8 cellular contexts compared by ENCODE assay signal in the genomic region with DNA sequence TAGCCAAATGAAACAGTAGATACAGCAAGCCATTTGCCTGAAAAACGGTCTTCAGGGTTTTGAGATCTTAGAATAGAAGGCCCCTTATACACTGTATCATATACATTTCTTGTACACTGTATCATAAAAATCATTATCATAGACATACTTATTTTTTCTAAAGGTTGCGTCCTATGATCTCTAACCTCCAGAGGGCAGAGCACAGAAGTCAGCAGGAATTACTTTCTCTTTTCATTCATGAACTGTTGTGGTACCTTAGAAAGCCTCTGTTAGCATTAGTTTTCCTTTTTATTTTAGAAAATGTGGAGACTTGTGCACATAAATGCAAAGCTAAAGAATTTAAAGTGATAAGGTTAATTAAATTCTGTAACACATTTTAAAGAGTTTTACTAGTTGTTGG.
DNase-seq lines count a peak whose midpoint lies in the region; ATAC-seq and TF ChIP-seq lines count a peak whose summit lies in the region.

No MANE protein-coding gene starts in this region.

- H3K27ac Mint-ChIP-seq in activated CD4-positive, alpha-beta T cell treated with anti-CD3 and anti-CD28 coated beads, Interleukin-2, amount 10 ng/mL, durations not matched to agents 7 days and 5 days: no peak overlapping the region

- peak; percentile 65 for ATAC-seq in GM19395 (IDR thresholded peaks at IDR 0.05; ENCODE audit: unreplicated experiment)
- peak; percentile 72 for ATAC-seq in HG03469 (IDR thresholded peaks at IDR 0.05; ENCODE audit: unreplicated experiment)

- H3K4me3 Mint-ChIP-seq in activated CD4-positive, alpha-beta T cell treated with anti-CD3 and anti-CD28 coated beads, Interleukin-2, amount 10 ng/mL, durations not matched to agents 7 days and 5 days: no peak overlapping the region

- CTCF ChIA-PET in activated CD4-positive, alpha-beta T cell treated with anti-CD3 and anti-CD28 coated beads, Interleukin-2, amount 10 ng/mL, durations not matched to agents 7 days and 5 days (lab: Charles Lee): interaction anchor here (1.5 to 2.2 kb wide), 2 partner anchors 12 to 13 kb away, joined by 4 to 5 read pairs; no protein-coding TSS in a partner anchor
- CTCF ChIA-PET in GM10248 (lab: Yijun Ruan, JAX): interaction anchor here (1.0 to 5.4 kb wide), 6 partner anchors 10 to 41 kb away, joined by 3 to 41 read pairs (median 4); no protein-coding TSS in a partner anchor

- H3K27me3 Mint-ChIP-seq in activated CD4-positive, alpha-beta T cell treated with anti-CD3 and anti-CD28 coated beads, Interleukin-2, amount 10 ng/mL, durations not matched to agents 7 days and 5 days: no peaks in the 10 kb centered on the region

- peaks cover 42% of the 10 kb centered on the region for H3K36me3 Mint-ChIP-seq in activated CD4-positive, alpha-beta T cell treated with anti-CD3 and anti-CD28 coated beads, Interleukin-2, amount 10 ng/mL, durations not matched to agents 7 days and 5 days (ENCODE audit: low read depth)

- peak; percentile 3 for DNase-seq in COLO829 (ENCODE audit: low spot score)
- DNase-seq in epithelial cell of esophagus (ENCODE audit: low read depth): no peak
- DNase-seq in cerebellum (ENCODE audit: low spot score): no peak
- no peak for DNase-seq in activated CD4-positive, alpha-beta T cell treated with anti-CD3 and anti-CD28 coated beads, Interleukin-2, amount 10 ng/mL, durations not matched to agents 7 days and 5 days
- no peak for DNase-seq in stimulated activated CD4-positive, alpha-beta T cell treated with anti-CD3 and anti-CD28 coated beads, Interleukin-1b, Interleukin-23, amount 100 ng/mL, for 48 hours
- DNase-seq in GM10248 (ENCODE audit: extremely low spot score): no peak

- no peak overlapping the region for H3K4me3 ChIP-seq in epithelial cell of esophagus (ENCODE audit: low read length)

- POLR2A ChIA-PET in activated CD4-positive, alpha-beta T cell treated with anti-CD3 and anti-CD28 coated beads, Interleukin-2, amount 10 ng/mL, durations not matched to agents 7 days and 5 days (lab: Charles Lee): no interaction called here
- POLR2A ChIA-PET in GM10248 (lab: Yijun Ruan, JAX): no interaction called here

- peaks cover 9% of the 10 kb centered on the region for H3K4me1 Mint-ChIP-seq in activated CD4-positive, alpha-beta T cell treated with anti-CD3 and anti-CD28 coated beads, Interleukin-2, amount 10 ng/mL, durations not matched to agents 7 days and 5 days

- no peaks in the 10 kb centered on the region for H3K9me3 Mint-ChIP-seq in activated CD4-positive, alpha-beta T cell treated with anti-CD3 and anti-CD28 coated beads, Interleukin-2, amount 10 ng/mL, durations not matched to agents 7 days and 5 days

- TF ChIP-seq CTCF in epithelial cell of esophagus (IDR thresholded peaks at IDR 0.05; ENCODE audit: insufficient read depth, low read depth, low read length, missing control alignments): peak; percentile 1
- TF ChIP-seq CTCF in GM10248 (IDR thresholded peaks at IDR 0.05; ENCODE audit: control extremely low read depth, extremely low read depth, low read depth, missing control alignments): no peak
